Comparison of ENCODE assay signal across 2 cellular contexts in genomic region chr17:45757431-45758218, GRCh38.
TF ChIP-seq lines count a peak whose summit lies in the region.

No MANE protein-coding gene starts in this region.

TF ChIP-seq in HepG2, 621 proteins besides CTCF, POLR2A, EP300 and RAD21:
- TF ChIP-seq ARID3A (IDR thresholded peaks at IDR 0.05; ENCODE audit: low read depth, low read length) (no peak), ZNF224 (CRISPR knock-in tag; IDR thresholded peaks at IDR 0.05) (no peak), ZNF580 (CRISPR knock-in tag; IDR thresholded peaks at IDR 0.05; ENCODE audit: borderline replicate concordance, low read depth) (no peak), ZNF891 (CRISPR knock-in tag; IDR thresholded peaks at IDR 0.05) (no peak), LCORL (IDR thresholded peaks at IDR 0.05) (peak; percentile 97), LCORL (CRISPR knock-in tag; IDR thresholded peaks at IDR 0.05) (no peak), EED (CRISPR knock-in tag; IDR thresholded peaks at IDR 0.05) (0 out of 2 replicates have a peak, but pooled peaks have one; percentile 30)

TF ChIP-seq in K562, 482 proteins besides CTCF, POLR2A, EP300 and RAD21:
- TF ChIP-seq CEBPZ (IDR thresholded peaks at IDR 0.05; ENCODE audit: borderline replicate concordance, low read depth, low read length) (no peak), NFIX (CRISPR knock-in tag; IDR thresholded peaks at IDR 0.05; ENCODE audit: low read depth) (peak; percentile 94), RBM22 (IDR thresholded peaks at IDR 0.05; ENCODE audit: low read depth, low read length, poor library complexity, severe bottlenecking) (no peak), ADNP (tag; IDR thresholded peaks at IDR 0.05) (no peak), MEF2D (tag; conservative IDR thresholded peaks at IDR 0.05; ENCODE audit: low read depth) (no peak), ZNF24 (IDR thresholded peaks at IDR 0.05) (no peak), NCOA2 (IDR thresholded peaks at IDR 0.05; ENCODE audit: partially characterized antibody in 2 of 2) (no peak), NFIC (IDR thresholded peaks at IDR 0.05) (peak; percentile 97)
- TF ChIP-seq, protein P1, sequence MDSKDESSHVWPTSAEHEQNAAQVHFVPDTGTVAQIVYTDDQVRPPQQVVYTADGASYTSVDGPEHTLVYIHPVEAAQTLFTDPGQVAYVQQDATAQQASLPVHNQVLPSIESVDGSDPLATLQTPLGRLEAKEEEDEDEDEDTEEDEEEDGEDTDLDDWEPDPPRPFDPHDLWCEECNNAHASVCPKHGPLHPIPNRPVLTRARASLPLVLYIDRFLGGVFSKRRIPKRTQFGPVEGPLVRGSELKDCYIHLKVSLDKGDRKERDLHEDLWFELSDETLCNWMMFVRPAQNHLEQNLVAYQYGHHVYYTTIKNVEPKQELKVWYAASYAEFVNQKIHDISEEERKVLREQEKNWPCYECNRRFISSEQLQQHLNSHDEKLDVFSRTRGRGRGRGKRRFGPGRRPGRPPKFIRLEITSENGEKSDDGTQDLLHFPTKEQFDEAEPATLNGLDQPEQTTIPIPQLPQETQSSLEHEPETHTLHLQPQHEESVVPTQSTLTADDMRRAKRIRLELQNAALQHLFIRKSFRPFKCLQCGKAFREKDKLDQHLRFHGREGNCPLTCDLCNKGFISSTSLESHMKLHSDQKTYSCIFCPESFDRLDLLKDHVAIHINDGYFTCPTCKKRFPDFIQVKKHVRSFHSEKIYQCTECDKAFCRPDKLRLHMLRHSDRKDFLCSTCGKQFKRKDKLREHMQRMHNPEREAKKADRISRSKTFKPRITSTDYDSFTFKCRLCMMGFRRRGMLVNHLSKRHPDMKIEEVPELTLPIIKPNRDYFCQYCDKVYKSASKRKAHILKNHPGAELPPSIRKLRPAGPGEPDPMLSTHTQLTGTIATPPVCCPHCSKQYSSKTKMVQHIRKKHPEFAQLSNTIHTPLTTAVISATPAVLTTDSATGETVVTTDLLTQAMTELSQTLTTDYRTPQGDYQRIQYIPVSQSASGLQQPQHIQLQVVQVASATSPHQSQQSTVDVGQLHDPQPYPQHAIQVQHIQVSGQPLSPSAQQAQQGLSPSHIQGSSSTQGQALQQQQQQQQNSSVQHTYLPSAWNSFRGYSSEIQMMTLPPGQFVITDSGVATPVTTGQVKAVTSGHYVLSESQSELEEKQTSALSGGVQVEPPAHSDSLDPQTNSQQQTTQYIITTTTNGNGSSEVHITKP (IDR thresholded peaks at IDR 0.05; ENCODE audit: partially characterized antibody) = no peak
